In genomic region chr10:27534341-27534740, GRCh38 we compare ENCODE assay signal across 27 cellular contexts.
"Had no signal": no experiment of that assay in that cellular context is flagged by ENCODE, and none has a peak within 500 bp of the region (broad histone marks: within the 10 kb centered on the region; RNA-seq: fewer than 3 reads in every experiment).

No MANE protein-coding gene starts in this region.

- H3K27me3 Mint-ChIP-seq: naive thymus-derived CD4-positive, alpha-beta T cell; stimulated activated memory B cell treated with anti-CD40 and anti-IgM and Interleukin-4, amounts not matched to agents 10 μg/mL and 1 μg/mL and 100 μg/mL, for 72 hours; type B pancreatic cell had no signal

- ATAC-seq: foreskin keratinocyte; gastroesophageal sphincter; heart right ventricle; left cardiac atrium; left lung; naive thymus-derived CD4-positive, alpha-beta T cell; psoas muscle; right cardiac atrium; stimulated activated memory B cell treated with anti-CD40 and anti-IgM and Interleukin-4, amounts not matched to agents 10 μg/mL and 1 μg/mL and 100 μg/mL, for 72 hours; stimulated activated naive CD8-positive, alpha-beta T cell treated with anti-CD3 and anti-CD28 coated beads, Interleukin-15, Interleukin-2, amounts not matched to agents 100 U/mL and 50 U/mL, for 24 hours had no signal

- H3K9me3 ChIP-seq: esophagus muscularis mucosa, gastroesophageal sphincter, heart right ventricle, left lung, psoas muscle, spleen, testis, tibial artery had no signal

- DNase-seq: dermis blood vessel endothelial cell; effector memory CD4-positive, alpha-beta T cell; foreskin keratinocyte; heart right ventricle; hippocampal formation; left cardiac atrium; left lung; mesenchymal stem cell; midbrain; naive thymus-derived CD4-positive, alpha-beta T cell; nucleus accumbens; posterior cingulate gyrus; psoas muscle; right cardiac atrium; spleen; stimulated activated CD4-positive, alpha-beta T cell treated with anti-CD3 and anti-CD28 coated beads, Interleukin-4, amount 100 ng/mL, for 4 hours; stimulated activated naive CD8-positive, alpha-beta T cell treated with anti-CD3 and anti-CD28 coated beads, Interleukin-15, Interleukin-2, amounts not matched to agents 100 U/mL and 50 U/mL, for 24 hours; testis; tibial artery had no signal

- H3K4me3 ChIP-seq: coronary artery, esophagus muscularis mucosa, gastroesophageal sphincter, heart right ventricle, left lung, neural progenitor cell, psoas muscle, skin epidermis, spleen, testis, tibial artery had no signal

- H3K27ac Mint-ChIP-seq: nephron; neural progenitor cell; stimulated activated memory B cell treated with anti-CD40 and anti-IgM and Interleukin-4, amounts not matched to agents 10 μg/mL and 1 μg/mL and 100 μg/mL, for 72 hours; type B pancreatic cell had no signal

- H3K4me1 ChIP-seq: foreskin keratinocyte, neural progenitor cell, testis had no signal

- H3K27me3 ChIP-seq: esophagus muscularis mucosa, foreskin keratinocyte, gastroesophageal sphincter, heart right ventricle, left lung, neural progenitor cell, spleen, testis, tibial artery had no signal

- H3K9me3 Mint-ChIP-seq: naive thymus-derived CD4-positive, alpha-beta T cell; nephron; neural progenitor cell; stimulated activated memory B cell treated with anti-CD40 and anti-IgM and Interleukin-4, amounts not matched to agents 10 μg/mL and 1 μg/mL and 100 μg/mL, for 72 hours; type B pancreatic cell had no signal

- H3K27ac ChIP-seq: coronary artery, esophagus muscularis mucosa, foreskin keratinocyte, gastroesophageal sphincter, heart right ventricle, left lung, neural progenitor cell, psoas muscle, skin epidermis, spleen, testis, tibial artery had no signal

- H3K4me3 Mint-ChIP-seq: naive thymus-derived CD4-positive, alpha-beta T cell; nephron; neural progenitor cell; stimulated activated memory B cell treated with anti-CD40 and anti-IgM and Interleukin-4, amounts not matched to agents 10 μg/mL and 1 μg/mL and 100 μg/mL, for 72 hours; type B pancreatic cell had no signal
